Comparison of ENCODE assay signal across 8 cellular contexts in the genomic region with DNA sequence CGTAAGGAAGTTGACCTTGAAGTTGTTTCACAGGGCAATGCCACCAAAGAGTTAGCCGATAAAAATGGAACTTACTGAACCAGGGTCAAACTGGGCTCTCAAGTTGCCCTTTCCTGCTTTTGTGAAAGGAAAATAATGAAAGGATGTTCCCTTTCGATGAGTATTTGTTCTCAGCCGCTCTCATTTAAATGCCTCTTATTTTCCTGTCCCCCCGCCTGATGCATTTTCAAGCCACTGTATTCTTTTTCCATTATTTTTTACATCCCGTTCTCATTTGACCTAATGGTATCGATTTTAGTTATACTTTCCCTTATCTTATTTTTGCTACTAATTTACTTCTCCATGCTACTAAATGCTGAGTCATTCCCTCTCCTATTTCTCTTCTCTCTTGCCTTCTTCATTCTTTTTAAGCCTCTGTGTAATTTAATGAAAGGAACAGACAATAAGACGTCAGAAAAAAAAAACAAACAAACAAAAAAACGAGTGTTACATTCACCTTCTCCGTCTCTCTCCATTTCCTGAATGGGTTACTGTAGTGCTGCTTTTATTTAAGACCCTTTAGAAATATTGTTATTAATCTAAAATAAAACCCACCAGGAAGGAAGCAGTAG. TPM values are rescaled to one million over a fixed set of nuclear protein-coding genes. Genes with fewer than 3 reads are reported as not detected.
DNase-seq lines count a peak whose midpoint lies in the region; ATAC-seq and TF ChIP-seq lines count a peak whose summit lies in the region.

No MANE protein-coding gene starts in this region.

- H3K9me3 ChIP-seq in OCI-LY7 (ENCODE audit: low read length) (no peaks in the 10 kb centered on the region), muscle layer of colon (ENCODE audit: low read length) (no peaks in the 10 kb centered on the region)

- no peaks in the 10 kb centered on the region for H3K9me2 ChIP-seq in OCI-LY7 (ENCODE audit: insufficient read depth, low read length)

- POLR2A ChIA-PET in OCI-LY7 (lab: Charles Lee), result interaction anchor here (1.1 to 3.1 kb wide), 6 partner anchors 10 to 155 kb away, joined by 3 to 20 read pairs (median 7); no protein-coding TSS in a partner anchor

- TF ChIP-seq CTCF in OCI-LY7 (conservative IDR thresholded peaks at IDR 0.05; ENCODE audit: low read length), result no peak

- peaks cover 37% of the 10 kb centered on the region for H3K36me3 ChIP-seq in OCI-LY7 (ENCODE audit: insufficient read depth, low read length)
- peaks cover 10% of the 10 kb centered on the region for H3K36me3 ChIP-seq in muscle layer of colon (ENCODE audit: insufficient read depth, low read length)

- peak overlapping the region; percentile 86 for H2AFZ ChIP-seq in OCI-LY7 (ENCODE audit: low read length)

- H3K4me3 ChIP-seq in OCI-LY7 (ENCODE audit: low read depth, low read length, poor library complexity, severe bottlenecking) (peak overlapping the region; percentile 97), muscle layer of colon (ENCODE audit: low read depth in 1 of 2, low read length in 2 of 2) (peak overlapping the region; percentile 84 to 95)

- H3K79me2 ChIP-seq in OCI-LY7 (ENCODE audit: insufficient read depth, low read depth, low read length), result peaks cover 42% of the 10 kb centered on the region

- TSS peak; percentile 98 for BruUV-seq in OCI-LY7 (replicated peaks; lab: Mats Ljungman, UMichigan)

- intact Hi-C loops in OCI-LY7 (cut with micrococcal nuclease; ENCODE audit: unreplicated experiment), result loop anchor here (2.0 to 5.0 kb wide), 2 partner anchors 160 to 286 kb away; no protein-coding TSS in a partner anchor

- H3K4me1 ChIP-seq in OCI-LY7 (ENCODE audit: insufficient read depth, low read length, poor library complexity, severe bottlenecking) (peaks cover 33% of the 10 kb centered on the region), muscle layer of colon (ENCODE audit: insufficient read depth, low read length) (peaks cover 30% of the 10 kb centered on the region)

- CTCF ChIA-PET in OCI-LY7 (lab: Charles Lee; ENCODE audit: unreplicated experiment), result interaction anchor here (1.3 to 1.6 kb wide), 2 partner anchors 23 to 160 kb away, joined by 4 to 6 read pairs; no protein-coding TSS in a partner anchor

- H3K4me2 ChIP-seq in OCI-LY7 (ENCODE audit: low read length), result peak overlapping the region; percentile 74

- no peaks in the 10 kb centered on the region for H3K27me3 ChIP-seq in muscle layer of colon (ENCODE audit: control insufficient read depth in 1 of 2, insufficient read depth in 2 of 2, low read length in 2 of 2)

- peaks cover 22% of the 10 kb centered on the region; the same call in 1 of the 2 replicates for H4K20me1 ChIP-seq in OCI-LY7 (ENCODE audit: insufficient read depth, low read length)

- H3K27ac ChIP-seq in OCI-LY7 (ENCODE audit: low read depth, low read length, poor library complexity, severe bottlenecking), result peak overlapping the region; percentile 77
- H3K27ac ChIP-seq in muscle layer of colon (ENCODE audit: low read depth, low read length), result peak overlapping the region; percentile 93

- no peak for ATAC-seq in HG03442 (IDR thresholded peaks at IDR 0.05; ENCODE audit: unreplicated experiment)

- peak; percentile 19 for DNase-seq in NCI-H510A treated with DMSO at 0.1 percent for 48 hours (lab: John Stamatoyannopoulos, UW)
- DNase-seq in NCI-H510A (lab: John Stamatoyannopoulos, UW), result no peak
- peak; percentile 15 for DNase-seq in OCI-LY7 (ENCODE audit: low spot score)
- DNase-seq in dedifferentiated amniotic fluid mesenchymal stem cell (ENCODE audit: extremely low spot score), result peak; percentile 43
- DNase-seq in iPS-NIHi7 (ENCODE audit: extremely low spot score), result no peak
- no peak for DNase-seq in 8988T

- H3K9ac ChIP-seq in muscle layer of colon (ENCODE audit: low read length), result peak overlapping the region; percentile 72

RNA-seq across cellular contexts. Expression of gene NDUFAF4, which starts 0.7 kb away (rescaled TPM):
- total RNA-seq in OCI-LY7 (2014; rRNA removed; shearing (Covaris generic)), result 29.3 and 31.5 TPM in 2 replicates
- 75.9 and 80.4 TPM in 2 replicates for total RNA-seq in OCI-LY7 (2022)

RNA-seq across cellular contexts. Expression of gene KLHL32, which starts 26.2 kb away (rescaled TPM):
- total RNA-seq in OCI-LY7 (2014; rRNA removed; shearing (Covaris generic)), result 1.2 and 2.1 TPM in 2 replicates
- 5.8 and 6.3 TPM in 2 replicates for total RNA-seq in OCI-LY7 (2022)

Comparison
In these comparisons a context has a peak if more than half of its experiments do, and no peak if none do; other contexts are left out.
1. DNase-seq: peak in NCI-H510A treated with DMSO at 0.1 percent for 48 hours (single experiment), OCI-LY7 (single experiment) and dedifferentiated amniotic fluid mesenchymal stem cell (single experiment); none in NCI-H510A (single experiment), iPS-NIHi7 (single experiment) and 8988T (single experiment).